Comparison of ENCODE assay signal across 8 cellular contexts in the genomic region with DNA sequence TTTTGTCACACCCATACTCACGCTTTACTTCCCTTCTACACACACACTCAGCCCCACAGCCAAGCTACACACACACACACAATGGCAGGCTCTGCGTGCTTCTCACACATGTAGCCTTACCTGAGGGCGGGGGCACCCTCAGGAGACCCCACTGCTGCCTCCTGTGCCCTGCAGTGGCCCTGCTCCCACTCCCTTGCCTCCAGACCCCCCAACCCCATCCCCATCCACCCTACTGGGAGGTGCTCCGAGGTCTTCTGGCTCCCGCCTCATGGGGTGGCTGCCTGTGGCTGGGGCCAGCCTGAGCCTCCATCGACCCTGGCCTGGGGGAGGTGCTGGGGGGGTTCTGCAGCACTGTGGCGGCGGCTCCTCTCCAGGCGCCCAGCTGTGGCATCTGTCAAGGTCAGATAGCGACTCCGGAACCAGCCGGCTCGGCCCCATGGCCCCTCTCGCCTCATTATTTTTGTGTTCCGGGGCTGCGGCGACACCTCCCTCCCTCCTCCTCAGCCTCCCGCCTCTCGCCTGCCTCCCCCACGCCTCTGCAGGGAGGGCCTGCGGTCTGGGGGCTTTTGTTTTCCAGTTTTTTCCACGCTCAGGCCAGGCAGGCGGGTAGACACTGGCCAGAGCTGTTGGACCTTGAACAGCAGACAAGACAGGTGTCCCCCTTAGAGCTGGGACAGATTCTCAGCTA. TPM values are rescaled to one million over a fixed set of nuclear protein-coding genes. Genes with fewer than 3 reads are reported as not detected.
DNase-seq lines count a peak whose midpoint lies in the region; ATAC-seq and TF ChIP-seq lines count a peak whose summit lies in the region.

No MANE protein-coding gene starts in this region.

- H3K27me3 Mint-ChIP-seq in nephron (ENCODE audit: low read depth) = no peaks in the 10 kb centered on the region

- no peaks in the 10 kb centered on the region for H3K36me3 ChIP-seq in MM.1S (replicated peaks; ENCODE audit: insufficient read depth, low read length)
- H3K36me3 ChIP-seq in breast epithelium = no peaks in the 10 kb centered on the region

- H3K4me1 ChIP-seq in MM.1S (ENCODE audit: low read length) (peaks cover 35% of the 10 kb centered on the region), breast epithelium (peaks cover 32 to 57% of the 10 kb centered on the region in 2 donors)

- peak; percentile 28 for ATAC-seq in GM21717 (IDR thresholded peaks at IDR 0.05; ENCODE audit: unreplicated experiment)

- H3K4me3 ChIP-seq in MM.1S (ENCODE audit: low read length) = peak overlapping the region; percentile 81
- H3K4me3 ChIP-seq in breast epithelium = peak overlapping the region in 2 of 3 donors; percentile 52 to 71

- no peaks in the 10 kb centered on the region for H4K20me1 ChIP-seq in MM.1S (ENCODE audit: insufficient read depth, low read length)

- peaks cover 55% of the 10 kb centered on the region for H3F3A ChIP-seq in MM.1S (ENCODE audit: insufficient read depth, low read length)

- H3K9me2 ChIP-seq in MM.1S (replicated peaks; ENCODE audit: insufficient read depth, low read length) = no peaks in the 10 kb centered on the region

- H3K27ac ChIP-seq in MM.1S (ENCODE audit: low read length) (peak overlapping the region; percentile 97), breast epithelium (peak overlapping the region; percentile 97)

- H3K27me3 ChIP-seq in MM.1S (replicated peaks; ENCODE audit: insufficient read depth, low read length) = no peaks in the 10 kb centered on the region
- no peaks in the 10 kb centered on the region for H3K27me3 ChIP-seq in breast epithelium

- H2AFZ ChIP-seq in MM.1S (ENCODE audit: low read length) = no peak overlapping the region

- intact Hi-C loops in breast epithelium (cut with DNase I; ENCODE audit: low total_unique reads) = no loop called here

- H3K4me1 Mint-ChIP-seq in nephron = peaks cover 68% of the 10 kb centered on the region

- peak overlapping the region; percentile 61 to 83 (median 75) for H3K4me3 Mint-ChIP-seq in nephron

- H3K9ac ChIP-seq in MM.1S (ENCODE audit: low read length) = peak overlapping the region; percentile 89

- TF ChIP-seq CTCF in MM.1S (IDR thresholded peaks at IDR 0.05; ENCODE audit: low read length) (no peak), breast epithelium (IDR thresholded peaks at IDR 0.05) (no peak), nephron (IDR thresholded peaks at IDR 0.05; ENCODE audit: unreplicated experiment in 3 of 3) (no peak)

- H3K9me3 ChIP-seq in MM.1S (replicated peaks; ENCODE audit: insufficient read depth, low read length) = no peaks in the 10 kb centered on the region
- no peaks in the 10 kb centered on the region for H3K9me3 ChIP-seq in breast epithelium

- H3K9me3 Mint-ChIP-seq in nephron = no peaks in the 10 kb centered on the region

- H3K4me2 ChIP-seq in MM.1S (ENCODE audit: low read depth, low read length) = peak overlapping the region; percentile 94

- TF ChIP-seq POLR2A in breast epithelium (IDR thresholded peaks at IDR 0.05) = no peak

- H3K36me3 Mint-ChIP-seq in nephron (ENCODE audit: low read depth) = no peaks in the 10 kb centered on the region

- peak overlapping the region; percentile 96 to 99 (median 96) for H3K27ac Mint-ChIP-seq in nephron

- peaks cover 87% of the 10 kb centered on the region for H3K79me2 ChIP-seq in MM.1S (ENCODE audit: low read length)

- peak; percentile 92 for DNase-seq in GF-D8 (lab: John Stamatoyannopoulos, UW)
- peak; percentile 76 for DNase-seq in MM.1S
- DNase-seq in breast epithelium (ENCODE audit: low spot score in 2 of 2) = no peak
- no peak for DNase-seq in putamen (ENCODE audit: low spot score)
- DNase-seq in ecto neural progenitor cell (ENCODE audit: low spot score) = no peak
- DNase-seq in NCI-H2107 treated with DMSO at 0.1 percent for 48 hours (lab: John Stamatoyannopoulos, UW; ENCODE audit: unreplicated experiment) = no peak

RNA-seq across cellular contexts. Expression of gene CXXC5, which starts 21.7 kb away (rescaled TPM):
- 10 to 100 TPM; 33.9 to 66.9 (median 38.3) TPM for total RNA-seq in breast epithelium

Comparison
In these comparisons a context has a peak if more than half of its experiments do, and no peak if none do; other contexts are left out.
1. DNase-seq: peak in GF-D8 (single experiment) and MM.1S (single experiment); none in breast epithelium (0 of 2), putamen (single experiment), ecto neural progenitor cell (single experiment) and NCI-H2107 treated with DMSO at 0.1 percent for 48 hours (single experiment).